22 cellular contexts compared by ENCODE assay signal in genomic region chr13:72390909-72391308, GRCh38.
DNase-seq lines count a peak whose midpoint lies in the region; ATAC-seq and TF ChIP-seq lines count a peak whose summit lies in the region.
"Had no signal": no experiment of that assay in that cellular context is flagged by ENCODE, and none has a peak within 500 bp of the region (broad histone marks: within the 10 kb centered on the region; RNA-seq: fewer than 3 reads in every experiment).

No MANE protein-coding gene starts in this region.

- DNase-seq in DMS53 (lab: John Stamatoyannopoulos, UW) (peak; percentile 0), DMS53 treated with DMSO at 0.1 percent for 48 hours (lab: John Stamatoyannopoulos, UW; ENCODE audit: unreplicated experiment) (no peak), adipocyte (ENCODE audit: low read depth) (peak; percentile 15), foreskin keratinocyte (peak; percentile 95 to 97), T-helper 17 cell (no peak), AG08396 (ENCODE audit: low spot score) (no peak)
- DNase-seq: activated CD4-positive, alpha-beta T cell treated with anti-CD3 and anti-CD28 coated beads, Interleukin-2, amount 10 ng/mL, durations not matched to agents 24 days and 14 days; GF-D8; NCI-H1417; NCI-H524 treated with DMSO at 0.1 percent for 48 hours; SHP77; stimulated activated CD4-positive, alpha-beta T cell treated with anti-CD3 and anti-CD28 coated beads, Interleukin-4, amount 100 ng/mL, for 4 hours; stimulated activated naive CD8-positive, alpha-beta T cell treated with anti-CD3 and anti-CD28 coated beads, Interleukin-15, amount 100 ng/mL, for 72 hours; T-helper 1 cell; transverse colon had no signal

- peak; percentile 100 for ATAC-seq in foreskin keratinocyte
- ATAC-seq in T-helper 17 cell = no peak
- ATAC-seq in HG03469 (IDR thresholded peaks at IDR 0.05; ENCODE audit: unreplicated experiment) = no peak
- no peak for ATAC-seq in GM18502 (IDR thresholded peaks at IDR 0.05; ENCODE audit: poor library complexity, unreplicated experiment)
- ATAC-seq: activated naive CD4-positive, alpha-beta T cell treated with anti-CD3 and anti-CD28 coated beads, Interleukin-2, amount 50 U/mL, for 72 hours; stimulated activated naive CD8-positive, alpha-beta T cell treated with anti-CD3 and anti-CD28 coated beads, Interleukin-15, amount 100 ng/mL, for 72 hours had no signal

- H3K36me3 Mint-ChIP-seq in T-helper 17 cell (ENCODE audit: low read depth) = no peaks in the 10 kb centered on the region
- H3K36me3 Mint-ChIP-seq: activated naive CD4-positive, alpha-beta T cell treated with anti-CD3 and anti-CD28 coated beads, Interleukin-2, amount 50 U/mL, for 72 hours; memory B cell had no signal

- H3K27me3 ChIP-seq in adipocyte (replicated peaks; ENCODE audit: control insufficient read depth, insufficient read depth, low read length) (no peaks in the 10 kb centered on the region), foreskin keratinocyte (no peaks in the 10 kb centered on the region)
- H3K27me3 ChIP-seq: BLaER1, hepatocyte, transverse colon had no signal

- no peaks in the 10 kb centered on the region for H3K27me3 Mint-ChIP-seq in T-helper 17 cell
- H3K27me3 Mint-ChIP-seq: activated CD4-positive, alpha-beta T cell treated with anti-CD3 and anti-CD28 coated beads, Interleukin-2, amount 10 ng/mL, durations not matched to agents 24 days and 14 days; memory B cell; stimulated activated naive CD8-positive, alpha-beta T cell treated with anti-CD3 and anti-CD28 coated beads, Interleukin-15, amount 100 ng/mL, for 72 hours had no signal

- H3K4me1 Mint-ChIP-seq in T-helper 17 cell = no peaks in the 10 kb centered on the region
- H3K4me1 Mint-ChIP-seq: activated CD4-positive, alpha-beta T cell treated with anti-CD3 and anti-CD28 coated beads, Interleukin-2, amount 10 ng/mL, durations not matched to agents 24 days and 14 days; memory B cell; stimulated activated naive CD8-positive, alpha-beta T cell treated with anti-CD3 and anti-CD28 coated beads, Interleukin-15, amount 100 ng/mL, for 72 hours had no signal

- H3K4me3 Mint-ChIP-seq in T-helper 17 cell = no peak overlapping the region
- H3K4me3 Mint-ChIP-seq: activated CD4-positive, alpha-beta T cell treated with anti-CD3 and anti-CD28 coated beads, Interleukin-2, amount 10 ng/mL, durations not matched to agents 24 days and 14 days; memory B cell; stimulated activated naive CD8-positive, alpha-beta T cell treated with anti-CD3 and anti-CD28 coated beads, Interleukin-15, amount 100 ng/mL, for 72 hours had no signal

- H3K4me1 ChIP-seq in adipocyte (ENCODE audit: control insufficient read depth, insufficient read depth, low read length) (peaks cover 6% of the 10 kb centered on the region), foreskin keratinocyte (no peaks in the 10 kb centered on the region)
- H3K4me1 ChIP-seq: BLaER1, transverse colon had no signal

- H3K36me3 ChIP-seq in adipocyte (ENCODE audit: control insufficient read depth, insufficient read depth, low read length, severe bottlenecking) = no peaks in the 10 kb centered on the region
- H3K36me3 ChIP-seq: BLaER1, transverse colon had no signal

- no peak overlapping the region for H3K4me3 ChIP-seq in adipocyte (ENCODE audit: low read length)
- H3K4me3 ChIP-seq: BLaER1, hepatocyte, transverse colon had no signal

- H3K9me3 ChIP-seq in adipocyte (ENCODE audit: control insufficient read depth, low read length) (no peaks in the 10 kb centered on the region), T-helper 17 cell (ENCODE audit: control insufficient read depth, low read length, poor library complexity, severe bottlenecking) (no peaks in the 10 kb centered on the region)
- H3K9me3 ChIP-seq: BLaER1, transverse colon had no signal

- TF ChIP-seq CTCF in foreskin keratinocyte (conservative IDR thresholded peaks at IDR 0.05) = no peak

- no peak overlapping the region for H3K9ac ChIP-seq in adipocyte (ENCODE audit: low read length)
- H3K9ac ChIP-seq: BLaER1 had no signal

- H3K27ac ChIP-seq in foreskin keratinocyte = no peak overlapping the region
- H3K27ac ChIP-seq: 22Rv1, BLaER1, hepatocyte, transverse colon had no signal

- no peak overlapping the region for H3K27ac Mint-ChIP-seq in T-helper 17 cell
- H3K27ac Mint-ChIP-seq: activated CD4-positive, alpha-beta T cell treated with anti-CD3 and anti-CD28 coated beads, Interleukin-2, amount 10 ng/mL, durations not matched to agents 24 days and 14 days; activated naive CD4-positive, alpha-beta T cell treated with anti-CD3 and anti-CD28 coated beads, Interleukin-2, amount 50 U/mL, for 72 hours; memory B cell; stimulated activated naive CD8-positive, alpha-beta T cell treated with anti-CD3 and anti-CD28 coated beads, Interleukin-15, amount 100 ng/mL, for 72 hours had no signal

Comparison
In these comparisons a context has a peak if more than half of its experiments do, and no peak if none do; other contexts are left out.
1. DNase-seq: peak in DMS53 (single experiment), adipocyte (single experiment) and foreskin keratinocyte (2 of 2); none in DMS53 treated with DMSO at 0.1 percent for 48 hours (single experiment), T-helper 17 cell (0 of 3) and AG08396 (single experiment).